16 cellular contexts compared by ENCODE assay signal in the genomic region with DNA sequence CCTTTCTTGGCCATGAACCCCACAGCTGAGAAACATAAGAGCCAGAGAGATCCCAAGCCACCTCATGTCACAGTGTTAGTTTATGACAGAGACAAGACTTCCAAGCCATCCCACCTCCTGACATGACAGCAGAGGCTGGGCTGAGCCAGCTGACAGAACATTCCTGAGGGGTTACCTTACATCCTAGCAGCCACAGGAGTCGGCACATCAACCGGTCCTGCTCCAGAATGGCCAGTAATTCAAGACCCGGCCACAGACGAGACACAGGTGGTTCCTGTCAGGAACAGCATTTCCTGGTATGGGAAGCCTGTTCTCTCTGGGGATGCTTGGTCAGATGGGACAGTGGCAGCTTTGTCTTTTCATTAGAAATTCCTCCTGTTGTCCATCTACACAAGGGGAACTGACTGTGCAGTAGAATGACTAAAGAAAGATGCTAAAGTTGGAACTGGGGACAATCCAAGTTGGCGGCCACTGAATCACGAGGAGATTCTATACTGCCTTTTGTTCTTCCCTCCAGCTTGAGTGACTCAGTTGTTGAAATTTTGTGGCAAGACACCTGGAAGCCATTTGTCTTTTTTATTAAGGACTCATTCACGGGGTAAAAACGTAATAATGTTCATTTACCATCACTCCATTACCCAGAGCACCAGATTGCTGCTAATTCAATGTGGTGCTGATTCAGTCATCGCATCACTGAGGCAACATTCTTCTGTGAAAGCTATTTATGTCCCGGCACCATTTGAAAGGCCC. TPM values are rescaled to one million over a fixed set of nuclear protein-coding genes. Genes with fewer than 3 reads are reported as not detected.
DNase-seq lines count a peak whose midpoint lies in the region; ATAC-seq and TF ChIP-seq lines count a peak whose summit lies in the region.
"Had no signal": no experiment of that assay in that cellular context is flagged by ENCODE, and none has a peak within 500 bp of the region (broad histone marks: within the 10 kb centered on the region; RNA-seq: fewer than 3 reads in every experiment).

No MANE protein-coding gene starts in this region.

- H3K4me3 ChIP-seq in GM23248 = no peak overlapping the region
- H3K4me3 ChIP-seq in cardiac fibroblast (replicated peaks in 1 of 2; ENCODE audit: low read depth in 2 of 2, low read length in 2 of 2) = no peak overlapping the region
- no peak overlapping the region for H3K4me3 ChIP-seq in gastrocnemius medialis
- H3K4me3 ChIP-seq: testis had no signal

- no peak overlapping the region for H3K9ac ChIP-seq in GM23248

- DNase-seq in GM23248 (peak; percentile 57), cardiac fibroblast (ENCODE audit: low read depth in 2 of 2) (peak; percentile 2 to 48), inferior parietal cortex (ENCODE audit: extremely low spot score) (peak; percentile 51), gastrocnemius medialis (peak in 1 of 2 donors; percentile 18), NCI-H748 (lab: John Stamatoyannopoulos, UW; ENCODE audit: unreplicated experiment) (no peak), NCI-H1417 (lab: John Stamatoyannopoulos, UW) (no peak), AG20443 (ENCODE audit: low spot score) (no peak), NCI-H69 (lab: John Stamatoyannopoulos, UW) (no peak)
- DNase-seq: activated CD4-positive, CD25-positive, alpha-beta regulatory T cell treated with anti-CD3 and anti-CD28 coated beads, Interleukin-2, amount 50 U/mL, for 72 hours; activated naive CD8-positive, alpha-beta T cell treated with anti-CD3 and anti-CD28 coated beads, Interleukin-2, amount 10 ng/mL, durations not matched to agents 7 days and 5 days; activated T-cell treated with anti-CD3 and anti-CD28 coated beads for 4 hours; cortex of kidney; naive thymus-derived CD4-positive, alpha-beta T cell; NCI-H226; OCI-M1; testis had no signal

- H3K36me3 ChIP-seq in GM23248 (ENCODE audit: low read depth) = no peaks in the 10 kb centered on the region
- no peaks in the 10 kb centered on the region for H3K36me3 ChIP-seq in gastrocnemius medialis

- no peak overlapping the region for H3K4me2 ChIP-seq in GM23248 (ENCODE audit: unreplicated experiment)

- peak; percentile 75 to 78 for ATAC-seq in gastrocnemius medialis
- ATAC-seq: naive thymus-derived CD4-positive, alpha-beta T cell had no signal

- TF ChIP-seq CTCF in cardiac fibroblast (IDR thresholded peaks at IDR 0.05; ENCODE audit: low read depth, low read length) (no peak), gastrocnemius medialis (IDR thresholded peaks at IDR 0.05 in 4 of 5, conservative IDR thresholded peaks at IDR 0.05 in 1 of 5) (no peak)

- peaks cover 9% of the 10 kb centered on the region; the same call in 1 of the 2 replicates for H3K4me1 ChIP-seq in GM23248 (ENCODE audit: insufficient read depth)
- H3K4me1 ChIP-seq in gastrocnemius medialis = peaks cover 11 to 16% of the 10 kb centered on the region in 2 donors
- H3K4me1 ChIP-seq: testis had no signal

- 19% methylated on average over 10 of the region's 10 CpGs for WGBS in GM23248 (ENCODE audit: low coverage in 1 of 2, low lambda C conversion rate in 2 of 2, missing lambda C conversion rate in 2 of 2), 2 experiments

- H3K27ac ChIP-seq in GM23248 (no peak overlapping the region), gastrocnemius medialis (peak overlapping the region in 3 of 4 donors; percentile 28 to 53 (median 36))
- H3K27ac ChIP-seq: testis had no signal

- intact Hi-C loops in gastrocnemius medialis (cut with DNase I; ENCODE audit: low total_unique reads) = no loop called here

- H3K79me2 ChIP-seq in GM23248 (ENCODE audit: insufficient read depth) = no peaks in the 10 kb centered on the region

- H4K20me1 ChIP-seq in GM23248 (ENCODE audit: insufficient read depth) = no peaks in the 10 kb centered on the region

- no peaks in the 10 kb centered on the region for H3K9me2 ChIP-seq in GM23248 (ENCODE audit: insufficient read depth)

- no peak overlapping the region for H2AFZ ChIP-seq in GM23248

- H3K27me3 ChIP-seq in GM23248 (replicated peaks; ENCODE audit: insufficient read depth) = no peaks in the 10 kb centered on the region; the same call in 1 of the 2 replicates
- no peaks in the 10 kb centered on the region for H3K27me3 ChIP-seq in gastrocnemius medialis
- H3K27me3 ChIP-seq: testis had no signal

- in situ Hi-C loops in GM23248 (cut with MboI) = no loop called here
- in situ Hi-C loops in gastrocnemius medialis (cut with MboI; ENCODE audit: low sequenced_read_pairs in 4 of 4) = loop anchor here in 2 of 4 donors (25.0 kb wide), 1 partner anchor 315 kb away; no protein-coding TSS in a partner anchor

- H3F3A ChIP-seq in GM23248 (ENCODE audit: insufficient read depth) = no peaks in the 10 kb centered on the region

- TF ChIP-seq POLR2A in gastrocnemius medialis (IDR thresholded peaks at IDR 0.05) = no peak

- H3K9me3 ChIP-seq in GM23248 (ENCODE audit: low read depth) (no peaks in the 10 kb centered on the region), gastrocnemius medialis (no peaks in the 10 kb centered on the region)
- H3K9me3 ChIP-seq: testis had no signal

RNA-seq across cellular contexts. Expression of a gene that starts 37.3 kb away (rescaled TPM):
- total RNA-seq in GM23248 (2014; rRNA removed; shearing (Covaris generic)) = 1.0 and 5.0 TPM in 2 replicates
- 3.0 TPM in 2 replicates for polyA plus RNA-seq in GM23248 (2016; fragmentation: Nextera tagmentation; extraction: Ambion mirVana)
- total RNA-seq in gastrocnemius medialis = 1 to 10 TPM; 2.7 to 6.5 (median 4.3) TPM

Comparison
In these comparisons a context has a peak if more than half of its experiments do, and no peak if none do; other contexts are left out.
1. DNase-seq: peak in GM23248 (single experiment), cardiac fibroblast (2 of 2) and inferior parietal cortex (single experiment); none in NCI-H748 (single experiment), NCI-H1417 (0 of 3), AG20443 (single experiment) and NCI-H69 (single experiment).